Comparison of ENCODE assay signal across 8 cellular contexts in the genomic region with DNA sequence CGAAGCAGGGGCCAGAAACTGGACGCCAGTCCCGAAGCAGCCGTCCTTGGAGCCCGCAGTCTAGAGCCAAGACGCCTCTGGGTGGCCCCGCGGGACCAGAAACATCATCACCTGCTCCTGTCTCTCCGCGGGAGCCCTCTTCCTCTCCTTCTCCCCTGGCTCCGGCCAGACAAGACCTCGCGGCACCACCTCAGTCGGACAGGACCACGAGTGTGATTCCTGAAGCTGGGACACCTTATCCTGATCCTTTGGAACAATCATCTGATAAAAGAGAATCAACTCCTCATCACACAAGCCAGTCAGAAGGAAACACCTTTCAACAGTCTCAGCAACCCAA. TPM values are rescaled to one million over a fixed set of nuclear protein-coding genes. Genes with fewer than 3 reads are reported as not detected.
DNase-seq lines count a peak whose midpoint lies in the region; ATAC-seq and TF ChIP-seq lines count a peak whose summit lies in the region.

No MANE protein-coding gene starts in this region.

- H3K36me3 ChIP-seq in neuron (ENCODE audit: insufficient read depth, low read length) = no peaks in the 10 kb centered on the region

- H3K4me3 ChIP-seq in fibroblast of the aortic adventitia (ENCODE audit: low read depth, low read length) (peak overlapping the region; percentile 86), neuron (ENCODE audit: low read length) (peak overlapping the region; percentile 54)

- ATAC-seq in HG03196 (IDR thresholded peaks at IDR 0.05; ENCODE audit: unreplicated experiment) = peak; percentile 42

- H3K27me3 ChIP-seq in neuron (ENCODE audit: insufficient read depth, low read length) = no peaks in the 10 kb centered on the region

- H3K9me3 ChIP-seq in neuron (ENCODE audit: low read length) = no peaks in the 10 kb centered on the region

- H2AFZ ChIP-seq in neuron (ENCODE audit: low read depth, low read length) = peak overlapping the region; percentile 51

- peaks cover 13% of the 10 kb centered on the region for H3K4me1 ChIP-seq in neuron (ENCODE audit: insufficient read depth, low read length)

- TF ChIP-seq CTCF in fibroblast of the aortic adventitia (IDR thresholded peaks at IDR 0.05; ENCODE audit: insufficient read depth, low read length) = no peak

- DNase-seq in NCI-H510A treated with DMSO at 0.1 percent for 48 hours (lab: John Stamatoyannopoulos, UW) (peak; percentile 27), NCI-H510A (lab: John Stamatoyannopoulos, UW) (no peak), fibroblast of the aortic adventitia (ENCODE audit: low read depth) (no peak), GF-D8 (lab: John Stamatoyannopoulos, UW) (no peak), NCI-H2227 (lab: John Stamatoyannopoulos, UW; ENCODE audit: unreplicated experiment) (no peak)
- DNase-seq in activated CD4-positive, alpha-beta T cell treated with anti-CD3 and anti-CD28 coated beads for 48 hours = peak; percentile 9

RNA-seq across cellular contexts. Expression of a gene that starts 0.4 kb away (rescaled TPM):
- total RNA-seq in fibroblast of the aortic adventitia (ENCODE audit: low replicate concordance) = 0.54 and 0.82 TPM in 2 replicates

RNA-seq across cellular contexts. Expression of a gene that starts 45.4 kb away (rescaled TPM):
- 66.9 and 76.7 TPM in 2 replicates for total RNA-seq in fibroblast of the aortic adventitia (ENCODE audit: low replicate concordance)

RNA-seq across cellular contexts. Expression of a gene that starts 51.8 kb away (rescaled TPM):
- total RNA-seq in fibroblast of the aortic adventitia (ENCODE audit: low replicate concordance) = 6.5 and 10.2 TPM in 2 replicates

Comparison
In these comparisons a context has a peak if more than half of its experiments do, and no peak if none do; other contexts are left out.
1. DNase-seq: peak in NCI-H510A treated with DMSO at 0.1 percent for 48 hours (single experiment) and activated CD4-positive, alpha-beta T cell treated with anti-CD3 and anti-CD28 coated beads for 48 hours (single experiment); none in NCI-H510A (single experiment), fibroblast of the aortic adventitia (single experiment), GF-D8 (single experiment) and NCI-H2227 (single experiment).